In genomic region chr4:3360741-3361140, GRCh38 we compare ENCODE assay signal across 24 cellular contexts.
DNase-seq lines count a peak whose midpoint lies in the region; ATAC-seq, FAIRE-seq and TF ChIP-seq lines count a peak whose summit lies in the region.
"Had no signal": no experiment of that assay in that cellular context is flagged by ENCODE, and none has a peak within 500 bp of the region (broad histone marks: within the 10 kb centered on the region; RNA-seq: fewer than 3 reads in every experiment).

No MANE protein-coding gene starts in this region.

- peaks cover 28% of the 10 kb centered on the region for H3K79me2 ChIP-seq in endothelial cell of umbilical vein (ENCODE audit: control insufficient read depth, insufficient read depth, low read length)

- peak overlapping the region in 2 of 3 experiments; percentile 45 to 74 for H3K27ac Mint-ChIP-seq in nephron
- H3K27ac Mint-ChIP-seq: H9, HFFc6 had no signal

- H3K9me1 ChIP-seq in endothelial cell of umbilical vein (replicated peaks; ENCODE audit: control insufficient read depth, extremely low read depth, insufficient read depth, low read length): no peaks in the 10 kb centered on the region

- H2AFZ ChIP-seq in endothelial cell of umbilical vein (ENCODE audit: low read depth, low read length): no peak overlapping the region
- H2AFZ ChIP-seq: GM23248 had no signal

- TF ChIP-seq POLR2A in endothelial cell of umbilical vein (IDR thresholded peaks at IDR 0.05; ENCODE audit: low read depth, low read length): no peak
- TF ChIP-seq POLR2A in vagina (IDR thresholded peaks at IDR 0.05): no peak
- TF ChIP-seq POLR2A in gastrocnemius medialis (IDR thresholded peaks at IDR 0.05): no peak

- H3K4me1 ChIP-seq in endothelial cell of umbilical vein (ENCODE audit: control insufficient read depth, extremely low read depth, insufficient read depth, low read length): peaks cover 2% of the 10 kb centered on the region
- H3K4me1 ChIP-seq in vagina: peaks cover 14% of the 10 kb centered on the region
- peaks cover 9 to 12% of the 10 kb centered on the region in 2 donors for H3K4me1 ChIP-seq in gastrocnemius medialis
- H3K4me1 ChIP-seq: Caco-2, SJSA1 had no signal

- no peak overlapping the region for H3K4me2 ChIP-seq in endothelial cell of umbilical vein (ENCODE audit: insufficient read depth, low read length)

- BruUV-seq in endothelial cell of umbilical vein (replicated peaks; lab: Mats Ljungman, UMichigan): no TSS peak

- no peaks in the 10 kb centered on the region for H4K20me1 ChIP-seq in endothelial cell of umbilical vein (replicated peaks; ENCODE audit: control insufficient read depth, extremely low read depth, insufficient read depth, low read length)

- no peak overlapping the region for H3K9ac ChIP-seq in endothelial cell of umbilical vein (replicated peaks; ENCODE audit: extremely low read depth, insufficient read depth, low read length)
- H3K9ac ChIP-seq: GM23248 had no signal

- peak; percentile 38 for FAIRE-seq in endothelial cell of umbilical vein (lab: Jason Lieb, UNC)
- FAIRE-seq: K562 had no signal

- peaks cover 47% of the 10 kb centered on the region for H3K4me1 Mint-ChIP-seq in nephron

- no peak overlapping the region for H3K4me3 Mint-ChIP-seq in nephron
- H3K4me3 Mint-ChIP-seq: H9, HFFc6 had no signal

- no peak for ATAC-seq in gastrocnemius medialis
- ATAC-seq: K562, Right ventricle myocardium inferior had no signal

- in situ Hi-C loops in gastrocnemius medialis (cut with MboI; ENCODE audit: low sequenced_read_pairs in 4 of 4): no loop called here

- H3K36me3 Mint-ChIP-seq in nephron (ENCODE audit: low read depth): peaks cover 27% of the 10 kb centered on the region
- H3K36me3 Mint-ChIP-seq: CD4-positive, alpha-beta memory T cell had no signal

- no peak overlapping the region for H3K4me3 ChIP-seq in endothelial cell of umbilical vein (replicated peaks in 1 of 3; ENCODE audit: insufficient read depth in 1 of 3, low read depth in 1 of 3, low read length in 3 of 3)
- no peak overlapping the region for H3K4me3 ChIP-seq in vagina
- no peak overlapping the region for H3K4me3 ChIP-seq in gastrocnemius medialis
- H3K4me3 ChIP-seq: GM23248, K562, MG63, SJSA1 had no signal

- DNase-seq in NCI-H526 treated with DMSO at 0.1 percent for 48 hours (lab: John Stamatoyannopoulos, UW): peak; percentile 23
- no peak for DNase-seq in endothelial cell of umbilical vein (ENCODE audit: low read depth, low spot score)
- peak; percentile 37 to 46 for DNase-seq in vagina (ENCODE audit: extremely low spot score in 2 of 2)
- no peak for DNase-seq in NCI-H2029 treated with DMSO at 0.1 percent for 48 hours (lab: John Stamatoyannopoulos, UW)
- no peak for DNase-seq in NCI-H345 (lab: John Stamatoyannopoulos, UW)
- DNase-seq in gastrocnemius medialis: no peak
- DNase-seq: Caco-2; CD4-positive, alpha-beta memory T cell; DMS 273 treated with DMSO at 0.1 percent for 48 hours; DMS79 treated with DMSO at 0.1 percent for 48 hours; GM23248; H9; HFFc6; MG63; NCI-H1048; NCI-H1436 treated with DMSO at 0.1 percent for 48 hours; NCI-H2029; NCI-H226; NCI-H524; OCI-M1 had no signal

- dilution Hi-C loops in endothelial cell of umbilical vein (cut with MboI; ENCODE audit: extremely low pct_ligation_motif_present, low sequenced_read_pairs): no loop called here

- intact Hi-C loops in endothelial cell of umbilical vein (cut with micrococcal nuclease) (no loop called here), vagina (cut with DNase I) (no loop called here), gastrocnemius medialis (cut with DNase I; ENCODE audit: low total_unique reads) (no loop called here)

- TF ChIP-seq CTCF in endothelial cell of umbilical vein (IDR thresholded peaks at IDR 0.05; ENCODE audit: extremely low read depth in 1 of 2, insufficient read depth in 1 of 2, low read depth in 1 of 2, low read length in 2 of 2) (no peak), nephron (IDR thresholded peaks at IDR 0.05; ENCODE audit: unreplicated experiment in 3 of 3) (no peak), vagina (IDR thresholded peaks at IDR 0.05) (no peak), gastrocnemius medialis (IDR thresholded peaks at IDR 0.05 in 4 of 5, conservative IDR thresholded peaks at IDR 0.05 in 1 of 5) (no peak)

- H3K9me3 ChIP-seq in endothelial cell of umbilical vein (replicated peaks; ENCODE audit: control insufficient read depth, insufficient read depth, low read length) (no peaks in the 10 kb centered on the region), vagina (no peaks in the 10 kb centered on the region), gastrocnemius medialis (no peaks in the 10 kb centered on the region)
- H3K9me3 ChIP-seq: Caco-2, MG63, SJSA1 had no signal

- H3K36me3 ChIP-seq in endothelial cell of umbilical vein (ENCODE audit: control insufficient read depth in 2 of 2, extremely low read depth in 1 of 2, insufficient read depth in 2 of 2, low read length in 2 of 2) (peaks cover 0 to 2% of the 10 kb centered on the region in 2 experiments), vagina (no peaks in the 10 kb centered on the region), gastrocnemius medialis (no peaks in the 10 kb centered on the region)
- H3K36me3 ChIP-seq: MG63, SJSA1 had no signal

- H3K9me3 Mint-ChIP-seq in nephron: peaks cover 19% of the 10 kb centered on the region
- H3K9me3 Mint-ChIP-seq: HFFc6 had no signal

- POLR2A ChIA-PET in endothelial cell of umbilical vein (lab: Charles Lee): no interaction called here

- H3K27ac ChIP-seq in endothelial cell of umbilical vein (ENCODE audit: insufficient read depth, low read depth, low read length): no peak overlapping the region
- no peak overlapping the region for H3K27ac ChIP-seq in vagina
- H3K27ac ChIP-seq in gastrocnemius medialis: no peak overlapping the region
- H3K27ac ChIP-seq: GM23248, SJSA1 had no signal

- H3K27me3 ChIP-seq in endothelial cell of umbilical vein (ENCODE audit: control insufficient read depth in 2 of 2, insufficient read depth in 2 of 2, low read length in 2 of 2) (no peaks in the 10 kb centered on the region), vagina (no peaks in the 10 kb centered on the region), gastrocnemius medialis (no peaks in the 10 kb centered on the region)
- H3K27me3 ChIP-seq: MG63, SJSA1 had no signal

- CTCF ChIA-PET in endothelial cell of umbilical vein (lab: Charles Lee): interaction anchor here (0.9 kb wide), 1 partner anchor 15 kb away, joined by 3 read pairs; no protein-coding TSS in a partner anchor

- peaks cover 4% of the 10 kb centered on the region for H3K27me3 Mint-ChIP-seq in nephron (ENCODE audit: low read depth)

TF ChIP-seq in endothelial cell of umbilical vein, 7 proteins besides CTCF, POLR2A, EP300 and RAD21:
- no peak for TF ChIP-seq FOS (IDR thresholded peaks at IDR 0.05; ENCODE audit: borderline replicate concordance, insufficient read depth, low read length)
- no peak for TF ChIP-seq JUN (IDR thresholded peaks at IDR 0.05; ENCODE audit: borderline replicate concordance, insufficient read depth, insufficient read length, low read depth)
- no peak for TF ChIP-seq MYC (IDR thresholded peaks at IDR 0.05; ENCODE audit: low read depth, low read length)
- no peak for TF ChIP-seq MAX (IDR thresholded peaks at IDR 0.05; ENCODE audit: insufficient read depth, insufficient read length)
- TF ChIP-seq GATA2 (IDR thresholded peaks at IDR 0.05; ENCODE audit: insufficient read depth, insufficient read length, low read depth, low read length): no peak
- no peak for TF ChIP-seq POLR2AphosphoS5 (IDR thresholded peaks at IDR 0.05; ENCODE audit: insufficient read depth, low read depth, low read length)
- no peak for TF ChIP-seq EZH2 (IDR thresholded peaks at IDR 0.05; ENCODE audit: borderline replicate concordance, low read depth, low read length, severe bottlenecking)

Comparison
In these comparisons a context has a peak if more than half of its experiments do, and no peak if none do; other contexts are left out.
1. DNase-seq: peak in NCI-H526 treated with DMSO at 0.1 percent for 48 hours (single experiment) and vagina (2 of 2); none in endothelial cell of umbilical vein (single experiment), NCI-H2029 treated with DMSO at 0.1 percent for 48 hours (single experiment), NCI-H345 (single experiment) and gastrocnemius medialis (0 of 2).